8 cellular contexts compared by ENCODE assay signal in genomic region chr11:77547863-77548551, GRCh38. TPM values are rescaled to one million over a fixed set of nuclear protein-coding genes. Genes with fewer than 3 reads are reported as not detected.
DNase-seq lines count a peak whose midpoint lies in the region; ATAC-seq and TF ChIP-seq lines count a peak whose summit lies in the region.

No MANE protein-coding gene starts in this region.

- no peaks in the 10 kb centered on the region for H3K9me3 ChIP-seq in mucosa of descending colon

- TF ChIP-seq CTCF in GM12874 (IDR thresholded peaks at IDR 0.05; ENCODE audit: insufficient read depth, low read depth, low read length) (peak; percentile 45), mucosa of descending colon (IDR thresholded peaks at IDR 0.05) (no peak)

- H3K27me3 Mint-ChIP-seq in activated T-helper 17 cell treated with anti-CD3 and anti-CD28 coated beads, Interleukin-2, amount 50 U/mL, for 72 hours, result no peaks in the 10 kb centered on the region

- no peak overlapping the region for H3K27ac Mint-ChIP-seq in activated T-helper 17 cell treated with anti-CD3 and anti-CD28 coated beads, Interleukin-2, amount 50 U/mL, for 72 hours

- no peaks in the 10 kb centered on the region for H3K9me3 Mint-ChIP-seq in activated T-helper 17 cell treated with anti-CD3 and anti-CD28 coated beads, Interleukin-2, amount 50 U/mL, for 72 hours

- H3K4me3 ChIP-seq in mucosa of descending colon, result no peak overlapping the region

- no peak overlapping the region for H3K4me3 Mint-ChIP-seq in activated T-helper 17 cell treated with anti-CD3 and anti-CD28 coated beads, Interleukin-2, amount 50 U/mL, for 72 hours

- H3K4me1 ChIP-seq in mucosa of descending colon (ENCODE audit: low read depth), result peaks cover 11% of the 10 kb centered on the region

- intact Hi-C loops in mucosa of descending colon (cut with DNase I, micrococcal nuclease), result loop anchor here (10.0 kb wide), 2 partner anchors 73 to 353 kb away; partner anchors contain the start of gene PAK1 (in 1 of the 2)

- H3K36me3 Mint-ChIP-seq in activated T-helper 17 cell treated with anti-CD3 and anti-CD28 coated beads, Interleukin-2, amount 50 U/mL, for 72 hours (ENCODE audit: low read depth), result no peaks in the 10 kb centered on the region

- ATAC-seq in mucosa of descending colon, result peak; percentile 93
- ATAC-seq in HG03457 (IDR thresholded peaks at IDR 0.05; ENCODE audit: unreplicated experiment), result no peak
- no peak for ATAC-seq in activated T-helper 17 cell treated with anti-CD3 and anti-CD28 coated beads, Interleukin-2, amount 50 U/mL, for 72 hours (replicated peaks)

- peaks cover 5% of the 10 kb centered on the region for H3K4me1 Mint-ChIP-seq in activated T-helper 17 cell treated with anti-CD3 and anti-CD28 coated beads, Interleukin-2, amount 50 U/mL, for 72 hours

- no peak overlapping the region for H3K27ac ChIP-seq in epithelial cell of prostate

- DNase-seq in AG08396 (ENCODE audit: low spot score), result peak; percentile 52
- DNase-seq in NCI-H1930 (lab: John Stamatoyannopoulos, UW), result peak; percentile 49 to 53
- DNase-seq in T follicular helper cell (ENCODE audit: low read depth), result peak; percentile 3
- DNase-seq in epithelial cell of prostate (ENCODE audit: low read depth, low spot score), result peak; percentile 10
- DNase-seq in mucosa of descending colon, result peak in 1 of 3 donors; percentile 58

- H3K36me3 ChIP-seq in mucosa of descending colon (ENCODE audit: low read depth), result no peaks in the 10 kb centered on the region

RNA-seq across cellular contexts. Expression of gene AQP11, which starts 41.7 kb away (rescaled TPM):
- 1 to 10 TPM; 4.7 to 6.5 (median 6.1) TPM for total RNA-seq in mucosa of descending colon
- total RNA-seq in activated T-helper 17 cell treated with anti-CD3 and anti-CD28 coated beads, Interleukin-2, amount 50 U/mL, for 72 hours, result under 1 TPM; 0.48 to 0.98 TPM
